In genomic region chr6:52994031-52994788, GRCh38 we compare ENCODE assay signal across 8 cellular contexts. TPM values are rescaled to one million over a fixed set of nuclear protein-coding genes. Genes with fewer than 3 reads are reported as not detected.
A peak's percentile ranks its signal among the peaks of the same experiment; 100 is the strongest.
DNase-seq lines count a peak whose midpoint lies in the region; ATAC-seq and TF ChIP-seq lines count a peak whose summit lies in the region.

No MANE protein-coding gene starts in this region.

- no peaks in the 10 kb centered on the region for H3K27me3 ChIP-seq in body of pancreas

- peak overlapping the region; percentile 3 to 63 for H3K4me3 ChIP-seq in body of pancreas
- H3K4me3 ChIP-seq in skin epidermis = peak overlapping the region; percentile 58 to 84 (median 70)

- DNase-seq in AG08396 (ENCODE audit: low spot score) = peak; percentile 26
- peak; percentile 38 for DNase-seq in NCI-H345 treated with DMSO at 0.1 percent for 48 hours (lab: John Stamatoyannopoulos, UW; ENCODE audit: unreplicated experiment)
- DNase-seq in body of pancreas = peak in 2 of 4 donors; percentile 22 to 42
- DNase-seq in immature natural killer cell = no peak
- DNase-seq in 8988T = no peak
- DNase-seq in OCI-M1 (lab: John Stamatoyannopoulos, UW) = no peak

- H3K36me3 Mint-ChIP-seq in immature natural killer cell = peaks cover 4 to 8% (median 6%) of the 10 kb centered on the region in 3 donors

- no peak for TF ChIP-seq POLR2A in body of pancreas (IDR thresholded peaks at IDR 0.05)

- TF ChIP-seq CTCF in body of pancreas (IDR thresholded peaks at IDR 0.05) = no peak

- peaks cover 14% of the 10 kb centered on the region for H3K4me1 ChIP-seq in body of pancreas

- peak overlapping the region; percentile 71 to 97 (median 96) for H3K27ac ChIP-seq in body of pancreas
- peak overlapping the region; percentile 26 to 99 (median 95) for H3K27ac ChIP-seq in skin epidermis

- intact Hi-C loops in body of pancreas (cut with DNase I) = no loop called here

- H3K27ac Mint-ChIP-seq in immature natural killer cell = peak overlapping the region; percentile 88 to 100 (median 97)

- H3K36me3 ChIP-seq in body of pancreas (replicated peaks in 1 of 2; ENCODE audit: insufficient read depth in 1 of 2, low read depth in 2 of 2) = no peaks in the 10 kb centered on the region

- H3K27me3 Mint-ChIP-seq in immature natural killer cell (ENCODE audit: low read depth in 3 of 3) = peaks cover 18 to 26% (median 22%) of the 10 kb centered on the region in 3 donors

- H3K9me3 Mint-ChIP-seq in immature natural killer cell = peaks cover 0 to 6% (median 0%) of the 10 kb centered on the region in 6 donors

- H3K4me3 Mint-ChIP-seq in immature natural killer cell = peak overlapping the region; percentile 90 to 99 (median 92)

- ATAC-seq in GM18867 (IDR thresholded peaks at IDR 0.05; ENCODE audit: unreplicated experiment) = peak; percentile 1
- ATAC-seq in body of pancreas = no peak

- no peaks in the 10 kb centered on the region for H3K9me3 ChIP-seq in body of pancreas

- WGBS in body of pancreas, 2 donors = 7 to 8% methylated on average over 24 to 28 of the region's 28 CpGs

- H3K4me1 Mint-ChIP-seq in immature natural killer cell = peaks cover 23 to 41% of the 10 kb centered on the region in 2 donors

RNA-seq across cellular contexts. Expression of gene GSTA4, which starts 0.9 kb away (rescaled TPM):
- 10 to 100 TPM; 13.5 to 27.7 TPM for total RNA-seq in body of pancreas
- 1 to 10 TPM in 2 of 3 donors, not detected in 1; 5.3 to 6.4 TPM for polyA plus RNA-seq in immature natural killer cell

Comparison
In these comparisons a context has a peak if more than half of its experiments do, and no peak if none do; other contexts are left out.
1. DNase-seq: peak in AG08396 (single experiment) and NCI-H345 treated with DMSO at 0.1 percent for 48 hours (single experiment); none in immature natural killer cell (0 of 3), 8988T (single experiment) and OCI-M1 (single experiment).